Comparison of ENCODE assay signal across 3 cellular contexts in genomic region chr7:30807477-30807876, GRCh38. TPM values are rescaled to one million over a fixed set of nuclear protein-coding genes. Genes with fewer than 3 reads are reported as not detected.
"Had no signal": no experiment of that assay in that cellular context is flagged by ENCODE, and none has a peak within 500 bp of the region (broad histone marks: within the 10 kb centered on the region; RNA-seq: fewer than 3 reads in every experiment).

No MANE protein-coding gene starts in this region.

RNA-seq across cellular contexts. Expression of gene INMT, which starts 55.5 kb away (rescaled TPM):
- total RNA-seq: kidney epithelial cell had no signal
- polyA plus RNA-seq: keratinocyte; naive thymus-derived CD8-positive, alpha-beta T cell had no signal
